ENCODE assay signal across 1 cellular context in the genomic region with DNA sequence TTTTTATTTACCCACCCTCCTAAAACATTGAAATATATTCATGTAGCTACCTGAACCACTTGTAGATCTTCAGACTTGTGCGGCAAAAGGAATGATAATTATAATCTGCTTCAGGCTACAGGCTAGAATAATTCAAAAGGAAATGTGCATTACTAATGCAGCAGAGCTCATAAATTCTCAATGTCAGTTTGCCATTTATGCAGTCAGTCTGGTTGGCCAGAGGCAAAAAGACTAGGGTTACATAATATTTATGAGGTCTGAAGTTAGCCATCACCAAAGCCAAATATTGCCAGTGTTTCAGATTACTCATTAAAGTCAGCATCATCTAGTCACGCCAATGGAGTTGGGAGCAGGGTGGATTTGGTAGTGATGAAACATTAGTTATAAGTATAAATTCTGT.
TF ChIP-seq lines count a peak whose summit lies in the region.

No MANE protein-coding gene starts in this region.

TF ChIP-seq in HEK293, 187 proteins besides CTCF, POLR2A, EP300 and RAD21 (continued from another document and continues in another):
- TF ChIP-seq ZNF274 (IDR thresholded peaks at IDR 0.05; ENCODE audit: low read length), result no peak
- no peak for TF ChIP-seq ZNF274 (tag by site-specific recombination; IDR thresholded peaks at IDR 0.05; ENCODE audit: borderline replicate concordance)
- no peak for TF ChIP-seq WT1 (tag by site-specific recombination; IDR thresholded peaks at IDR 0.05)
- no peak for TF ChIP-seq ZNF146 (tag by site-specific recombination; IDR thresholded peaks at IDR 0.05)
- peak; percentile 59; the same call in 1 of the 2 replicates for TF ChIP-seq OSR2 (tag by site-specific recombination; IDR thresholded peaks at IDR 0.05)
- TF ChIP-seq ZNF792 (tag by site-specific recombination; IDR thresholded peaks at IDR 0.05), result no peak
- TF ChIP-seq PRDM10 (tag by site-specific recombination; IDR thresholded peaks at IDR 0.05), result no peak
- TF ChIP-seq, protein P1, sequence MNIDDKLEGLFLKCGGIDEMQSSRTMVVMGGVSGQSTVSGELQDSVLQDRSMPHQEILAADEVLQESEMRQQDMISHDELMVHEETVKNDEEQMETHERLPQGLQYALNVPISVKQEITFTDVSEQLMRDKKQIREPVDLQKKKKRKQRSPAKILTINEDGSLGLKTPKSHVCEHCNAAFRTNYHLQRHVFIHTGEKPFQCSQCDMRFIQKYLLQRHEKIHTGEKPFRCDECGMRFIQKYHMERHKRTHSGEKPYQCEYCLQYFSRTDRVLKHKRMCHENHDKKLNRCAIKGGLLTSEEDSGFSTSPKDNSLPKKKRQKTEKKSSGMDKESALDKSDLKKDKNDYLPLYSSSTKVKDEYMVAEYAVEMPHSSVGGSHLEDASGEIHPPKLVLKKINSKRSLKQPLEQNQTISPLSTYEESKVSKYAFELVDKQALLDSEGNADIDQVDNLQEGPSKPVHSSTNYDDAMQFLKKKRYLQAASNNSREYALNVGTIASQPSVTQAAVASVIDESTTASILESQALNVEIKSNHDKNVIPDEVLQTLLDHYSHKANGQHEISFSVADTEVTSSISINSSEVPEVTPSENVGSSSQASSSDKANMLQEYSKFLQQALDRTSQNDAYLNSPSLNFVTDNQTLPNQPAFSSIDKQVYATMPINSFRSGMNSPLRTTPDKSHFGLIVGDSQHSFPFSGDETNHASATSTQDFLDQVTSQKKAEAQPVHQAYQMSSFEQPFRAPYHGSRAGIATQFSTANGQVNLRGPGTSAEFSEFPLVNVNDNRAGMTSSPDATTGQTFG (tag by site-specific recombination; IDR thresholded peaks at IDR 0.05; ENCODE audit: borderline replicate concordance), result no peak
- TF ChIP-seq ZNF112 (tag by site-specific recombination; IDR thresholded peaks at IDR 0.05), result no peak
- TF ChIP-seq, protein P2, sequence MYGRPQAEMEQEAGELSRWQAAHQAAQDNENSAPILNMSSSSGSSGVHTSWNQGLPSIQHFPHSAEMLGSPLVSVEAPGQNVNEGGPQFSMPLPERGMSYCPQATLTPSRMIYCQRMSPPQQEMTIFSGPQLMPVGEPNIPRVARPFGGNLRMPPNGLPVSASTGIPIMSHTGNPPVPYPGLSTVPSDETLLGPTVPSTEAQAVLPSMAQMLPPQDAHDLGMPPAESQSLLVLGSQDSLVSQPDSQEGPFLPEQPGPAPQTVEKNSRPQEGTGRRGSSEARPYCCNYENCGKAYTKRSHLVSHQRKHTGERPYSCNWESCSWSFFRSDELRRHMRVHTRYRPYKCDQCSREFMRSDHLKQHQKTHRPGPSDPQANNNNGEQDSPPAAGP (tag by site-specific recombination; IDR thresholded peaks at IDR 0.05), result no peak
- TF ChIP-seq ZNF48 (tag by site-specific recombination; IDR thresholded peaks at IDR 0.05), result no peak
- TF ChIP-seq ZNF132 (tag by site-specific recombination; IDR thresholded peaks at IDR 0.05; ENCODE audit: borderline replicate concordance), result no peak
- peak; percentile 86; the same call in 1 of the 2 replicates for TF ChIP-seq ZNF449 (tag by site-specific recombination; IDR thresholded peaks at IDR 0.05)
- no peak for TF ChIP-seq SP2 (tag by site-specific recombination; IDR thresholded peaks at IDR 0.05)
- TF ChIP-seq ZNF501 (tag by site-specific recombination; IDR thresholded peaks at IDR 0.05), result 0 out of 2 replicates have a peak, but pooled peaks have one; percentile 14
- no peak for TF ChIP-seq ZBTB1 (tag by site-specific recombination; IDR thresholded peaks at IDR 0.05)
- TF ChIP-seq ZFHX2 (tag by site-specific recombination; conservative IDR thresholded peaks at IDR 0.05), result no peak
- no peak for TF ChIP-seq ZNF169 (tag by site-specific recombination; IDR thresholded peaks at IDR 0.05)
- peak; percentile 20 for TF ChIP-seq SETDB1 (IDR thresholded peaks at IDR 0.05; ENCODE audit: insufficient read length, low read length)
- no peak for TF ChIP-seq ZNF585B (tag by site-specific recombination; IDR thresholded peaks at IDR 0.05)
- TF ChIP-seq, protein P3, sequence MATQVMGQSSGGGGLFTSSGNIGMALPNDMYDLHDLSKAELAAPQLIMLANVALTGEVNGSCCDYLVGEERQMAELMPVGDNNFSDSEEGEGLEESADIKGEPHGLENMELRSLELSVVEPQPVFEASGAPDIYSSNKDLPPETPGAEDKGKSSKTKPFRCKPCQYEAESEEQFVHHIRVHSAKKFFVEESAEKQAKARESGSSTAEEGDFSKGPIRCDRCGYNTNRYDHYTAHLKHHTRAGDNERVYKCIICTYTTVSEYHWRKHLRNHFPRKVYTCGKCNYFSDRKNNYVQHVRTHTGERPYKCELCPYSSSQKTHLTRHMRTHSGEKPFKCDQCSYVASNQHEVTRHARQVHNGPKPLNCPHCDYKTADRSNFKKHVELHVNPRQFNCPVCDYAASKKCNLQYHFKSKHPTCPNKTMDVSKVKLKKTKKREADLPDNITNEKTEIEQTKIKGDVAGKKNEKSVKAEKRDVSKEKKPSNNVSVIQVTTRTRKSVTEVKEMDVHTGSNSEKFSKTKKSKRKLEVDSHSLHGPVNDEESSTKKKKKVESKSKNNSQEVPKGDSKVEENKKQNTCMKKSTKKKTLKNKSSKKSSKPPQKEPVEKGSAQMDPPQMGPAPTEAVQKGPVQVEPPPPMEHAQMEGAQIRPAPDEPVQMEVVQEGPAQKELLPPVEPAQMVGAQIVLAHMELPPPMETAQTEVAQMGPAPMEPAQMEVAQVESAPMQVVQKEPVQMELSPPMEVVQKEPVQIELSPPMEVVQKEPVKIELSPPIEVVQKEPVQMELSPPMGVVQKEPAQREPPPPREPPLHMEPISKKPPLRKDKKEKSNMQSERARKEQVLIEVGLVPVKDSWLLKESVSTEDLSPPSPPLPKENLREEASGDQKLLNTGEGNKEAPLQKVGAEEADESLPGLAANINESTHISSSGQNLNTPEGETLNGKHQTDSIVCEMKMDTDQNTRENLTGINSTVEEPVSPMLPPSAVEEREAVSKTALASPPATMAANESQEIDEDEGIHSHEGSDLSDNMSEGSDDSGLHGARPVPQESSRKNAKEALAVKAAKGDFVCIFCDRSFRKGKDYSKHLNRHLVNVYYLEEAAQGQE (tag by site-specific recombination; IDR thresholded peaks at IDR 0.05), result no peak
- no peak for TF ChIP-seq ZBTB48 (tag by site-specific recombination; IDR thresholded peaks at IDR 0.05)
- TF ChIP-seq ZNF670 (tag by site-specific recombination; IDR thresholded peaks at IDR 0.05; ENCODE audit: low read depth), result no peak
- no peak for TF ChIP-seq ZBTB21 (tag by site-specific recombination; IDR thresholded peaks at IDR 0.05)
- no peak for TF ChIP-seq ZNF362 (tag by site-specific recombination; IDR thresholded peaks at IDR 0.05)
- no peak for TF ChIP-seq ZNF544 (tag by site-specific recombination; IDR thresholded peaks at IDR 0.05)
- no peak for TF ChIP-seq ZNF561 (tag by site-specific recombination; IDR thresholded peaks at IDR 0.05; ENCODE audit: borderline replicate concordance)
- TF ChIP-seq ZFP37 (tag by site-specific recombination; IDR thresholded peaks at IDR 0.05), result no peak
- TF ChIP-seq ZNF791 (tag by site-specific recombination; IDR thresholded peaks at IDR 0.05), result no peak
- TF ChIP-seq, protein P4, sequence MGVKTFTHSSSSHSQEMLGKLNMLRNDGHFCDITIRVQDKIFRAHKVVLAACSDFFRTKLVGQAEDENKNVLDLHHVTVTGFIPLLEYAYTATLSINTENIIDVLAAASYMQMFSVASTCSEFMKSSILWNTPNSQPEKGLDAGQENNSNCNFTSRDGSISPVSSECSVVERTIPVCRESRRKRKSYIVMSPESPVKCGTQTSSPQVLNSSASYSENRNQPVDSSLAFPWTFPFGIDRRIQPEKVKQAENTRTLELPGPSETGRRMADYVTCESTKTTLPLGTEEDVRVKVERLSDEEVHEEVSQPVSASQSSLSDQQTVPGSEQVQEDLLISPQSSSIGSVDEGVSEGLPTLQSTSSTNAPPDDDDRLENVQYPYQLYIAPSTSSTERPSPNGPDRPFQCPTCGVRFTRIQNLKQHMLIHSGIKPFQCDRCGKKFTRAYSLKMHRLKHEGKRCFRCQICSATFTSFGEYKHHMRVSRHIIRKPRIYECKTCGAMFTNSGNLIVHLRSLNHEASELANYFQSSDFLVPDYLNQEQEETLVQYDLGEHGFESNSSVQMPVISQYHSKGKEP (tag by site-specific recombination; IDR thresholded peaks at IDR 0.05), result peak; percentile 99
- TF ChIP-seq, protein P5, sequence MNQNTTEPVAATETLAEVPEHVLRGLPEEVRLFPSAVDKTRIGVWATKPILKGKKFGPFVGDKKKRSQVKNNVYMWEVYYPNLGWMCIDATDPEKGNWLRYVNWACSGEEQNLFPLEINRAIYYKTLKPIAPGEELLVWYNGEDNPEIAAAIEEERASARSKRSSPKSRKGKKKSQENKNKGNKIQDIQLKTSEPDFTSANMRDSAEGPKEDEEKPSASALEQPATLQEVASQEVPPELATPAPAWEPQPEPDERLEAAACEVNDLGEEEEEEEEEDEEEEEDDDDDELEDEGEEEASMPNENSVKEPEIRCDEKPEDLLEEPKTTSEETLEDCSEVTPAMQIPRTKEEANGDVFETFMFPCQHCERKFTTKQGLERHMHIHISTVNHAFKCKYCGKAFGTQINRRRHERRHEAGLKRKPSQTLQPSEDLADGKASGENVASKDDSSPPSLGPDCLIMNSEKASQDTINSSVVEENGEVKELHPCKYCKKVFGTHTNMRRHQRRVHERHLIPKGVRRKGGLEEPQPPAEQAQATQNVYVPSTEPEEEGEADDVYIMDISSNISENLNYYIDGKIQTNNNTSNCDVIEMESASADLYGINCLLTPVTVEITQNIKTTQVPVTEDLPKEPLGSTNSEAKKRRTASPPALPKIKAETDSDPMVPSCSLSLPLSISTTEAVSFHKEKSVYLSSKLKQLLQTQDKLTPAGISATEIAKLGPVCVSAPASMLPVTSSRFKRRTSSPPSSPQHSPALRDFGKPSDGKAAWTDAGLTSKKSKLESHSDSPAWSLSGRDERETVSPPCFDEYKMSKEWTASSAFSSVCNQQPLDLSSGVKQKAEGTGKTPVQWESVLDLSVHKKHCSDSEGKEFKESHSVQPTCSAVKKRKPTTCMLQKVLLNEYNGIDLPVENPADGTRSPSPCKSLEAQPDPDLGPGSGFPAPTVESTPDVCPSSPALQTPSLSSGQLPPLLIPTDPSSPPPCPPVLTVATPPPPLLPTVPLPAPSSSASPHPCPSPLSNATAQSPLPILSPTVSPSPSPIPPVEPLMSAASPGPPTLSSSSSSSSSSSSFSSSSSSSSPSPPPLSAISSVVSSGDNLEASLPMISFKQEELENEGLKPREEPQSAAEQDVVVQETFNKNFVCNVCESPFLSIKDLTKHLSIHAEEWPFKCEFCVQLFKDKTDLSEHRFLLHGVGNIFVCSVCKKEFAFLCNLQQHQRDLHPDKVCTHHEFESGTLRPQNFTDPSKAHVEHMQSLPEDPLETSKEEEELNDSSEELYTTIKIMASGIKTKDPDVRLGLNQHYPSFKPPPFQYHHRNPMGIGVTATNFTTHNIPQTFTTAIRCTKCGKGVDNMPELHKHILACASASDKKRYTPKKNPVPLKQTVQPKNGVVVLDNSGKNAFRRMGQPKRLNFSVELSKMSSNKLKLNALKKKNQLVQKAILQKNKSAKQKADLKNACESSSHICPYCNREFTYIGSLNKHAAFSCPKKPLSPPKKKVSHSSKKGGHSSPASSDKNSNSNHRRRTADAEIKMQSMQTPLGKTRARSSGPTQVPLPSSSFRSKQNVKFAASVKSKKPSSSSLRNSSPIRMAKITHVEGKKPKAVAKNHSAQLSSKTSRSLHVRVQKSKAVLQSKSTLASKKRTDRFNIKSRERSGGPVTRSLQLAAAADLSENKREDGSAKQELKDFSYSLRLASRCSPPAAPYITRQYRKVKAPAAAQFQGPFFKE (tag by site-specific recombination; IDR thresholded peaks at IDR 0.05; ENCODE audit: borderline replicate concordance), result no peak
- no peak for TF ChIP-seq ZNF626 (tag by site-specific recombination; IDR thresholded peaks at IDR 0.05)
- no peak; the same call in 1 of the 2 replicates for TF ChIP-seq ZNF24 (tag by site-specific recombination; IDR thresholded peaks at IDR 0.05)
- peak; percentile 91 for TF ChIP-seq SP7 (tag by site-specific recombination; IDR thresholded peaks at IDR 0.05)
- no peak for TF ChIP-seq ZFP41 (tag by site-specific recombination; IDR thresholded peaks at IDR 0.05; ENCODE audit: borderline replicate concordance)
- peak; percentile 59; the same call in 1 of the 2 replicates for TF ChIP-seq ZSCAN30 (tag by site-specific recombination; IDR thresholded peaks at IDR 0.05)
- TF ChIP-seq ZNF510 (tag by site-specific recombination; IDR thresholded peaks at IDR 0.05; ENCODE audit: insufficient replicate concordance), result no peak
